Comparison of ENCODE assay signal across 9 cellular contexts in genomic region chr4:121898150-121898549, GRCh38. TPM values are rescaled to one million over a fixed set of nuclear protein-coding genes. Genes with fewer than 3 reads are reported as not detected.
DNase-seq lines count a peak whose midpoint lies in the region; ATAC-seq and TF ChIP-seq lines count a peak whose summit lies in the region.
"Had no signal": no experiment of that assay in that cellular context is flagged by ENCODE, and none has a peak within 500 bp of the region (broad histone marks: within the 10 kb centered on the region; RNA-seq: fewer than 3 reads in every experiment).

No MANE protein-coding gene starts in this region.

- H3K27ac ChIP-seq in neural progenitor cell = no peak overlapping the region

- no peak overlapping the region for H3K27ac Mint-ChIP-seq in activated T-helper 17 cell treated with anti-CD3 and anti-CD28 coated beads, Interleukin-2, amount 50 U/mL, for 72 hours
- no peak overlapping the region for H3K27ac Mint-ChIP-seq in neural progenitor cell
- H3K27ac Mint-ChIP-seq: activated T-helper 2 cell treated with anti-CD3 and anti-CD28 coated beads, Interferon-gamma antibody, Interleukin-2, Interleukin-4, amounts not matched to agents 10 μg/mL and 5 μg/mL and 100 μg/mL, durations not matched to agents 14 hours and 24 hours and 36 hours had no signal

- H3K4me3 Mint-ChIP-seq in activated T-helper 17 cell treated with anti-CD3 and anti-CD28 coated beads, Interleukin-2, amount 50 U/mL, for 72 hours = peak overlapping the region; percentile 7
- no peak overlapping the region for H3K4me3 Mint-ChIP-seq in neural progenitor cell

- no peaks in the 10 kb centered on the region for H3K36me3 ChIP-seq in neural progenitor cell

- no peak for ATAC-seq in activated T-helper 17 cell treated with anti-CD3 and anti-CD28 coated beads, Interleukin-2, amount 50 U/mL, for 72 hours (replicated peaks)

- no peaks in the 10 kb centered on the region for H3F3A ChIP-seq in neural progenitor cell (ENCODE audit: low read depth)

- DNase-seq in SIG-M5 treated with dmso at 0.1 percent for 504 hours (lab: John Stamatoyannopoulos, UW; ENCODE audit: unreplicated experiment) = peak; percentile 25
- no peak for DNase-seq in SIG-M5 (lab: John Stamatoyannopoulos, UW)
- DNase-seq in NCI-H82 treated with DMSO at 0.1 percent for 48 hours (lab: John Stamatoyannopoulos, UW; ENCODE audit: unreplicated experiment) = peak; percentile 40
- DNase-seq in neural progenitor cell (ENCODE audit: low spot score) = peak; percentile 29
- no peak for DNase-seq in EL
- no peak for DNase-seq in GM10266 (ENCODE audit: extremely low spot score)
- DNase-seq in GM10248 (ENCODE audit: extremely low spot score) = no peak

- H3K27me3 Mint-ChIP-seq in activated T-helper 17 cell treated with anti-CD3 and anti-CD28 coated beads, Interleukin-2, amount 50 U/mL, for 72 hours = no peaks in the 10 kb centered on the region
- peaks cover 3% of the 10 kb centered on the region for H3K27me3 Mint-ChIP-seq in neural progenitor cell (ENCODE audit: insufficient read depth, low read depth)

- no peaks in the 10 kb centered on the region for H3K9me3 Mint-ChIP-seq in activated T-helper 17 cell treated with anti-CD3 and anti-CD28 coated beads, Interleukin-2, amount 50 U/mL, for 72 hours
- peaks cover 6% of the 10 kb centered on the region for H3K9me3 Mint-ChIP-seq in neural progenitor cell
- H3K9me3 Mint-ChIP-seq: activated T-helper 2 cell treated with anti-CD3 and anti-CD28 coated beads, Interferon-gamma antibody, Interleukin-2, Interleukin-4, amounts not matched to agents 10 μg/mL and 5 μg/mL and 100 μg/mL, durations not matched to agents 14 hours and 24 hours and 36 hours had no signal

- no peaks in the 10 kb centered on the region for H3K4me1 Mint-ChIP-seq in activated T-helper 17 cell treated with anti-CD3 and anti-CD28 coated beads, Interleukin-2, amount 50 U/mL, for 72 hours
- H3K4me1 Mint-ChIP-seq in neural progenitor cell = no peaks in the 10 kb centered on the region

- CTCF ChIA-PET in GM10248 (lab: Yijun Ruan, JAX) = no interaction called here

- TF ChIP-seq CTCF in neural progenitor cell (IDR thresholded peaks at IDR 0.05) = no peak
- no peak for TF ChIP-seq CTCF in GM10266 (IDR thresholded peaks at IDR 0.05; ENCODE audit: control insufficient read depth, insufficient read depth, low read depth, missing control alignments)
- no peak for TF ChIP-seq CTCF in GM10248 (IDR thresholded peaks at IDR 0.05; ENCODE audit: control extremely low read depth, extremely low read depth, low read depth, missing control alignments)

- no peak overlapping the region for H3K4me3 ChIP-seq in neural progenitor cell

- no peak overlapping the region for H3K4me2 ChIP-seq in neural progenitor cell

- no peak overlapping the region for H3K9ac ChIP-seq in neural progenitor cell

- H3K9me3 ChIP-seq in neural progenitor cell (ENCODE audit: low read depth) = no peaks in the 10 kb centered on the region

- POLR2A ChIA-PET in GM10248 (lab: Yijun Ruan, JAX) = no interaction called here

- no peaks in the 10 kb centered on the region for H4K20me1 ChIP-seq in neural progenitor cell (ENCODE audit: low read depth)

- no peaks in the 10 kb centered on the region for H3K79me2 ChIP-seq in neural progenitor cell (ENCODE audit: low read depth)

- peaks cover 58% of the 10 kb centered on the region for H3K27me3 ChIP-seq in neural progenitor cell

- H2AFZ ChIP-seq in neural progenitor cell (replicated peaks) = no peak overlapping the region

- H3K36me3 Mint-ChIP-seq in activated T-helper 17 cell treated with anti-CD3 and anti-CD28 coated beads, Interleukin-2, amount 50 U/mL, for 72 hours (ENCODE audit: low read depth) = no peaks in the 10 kb centered on the region
- no peaks in the 10 kb centered on the region for H3K36me3 Mint-ChIP-seq in neural progenitor cell

- H3K4me1 ChIP-seq in neural progenitor cell = no peaks in the 10 kb centered on the region

RNA-seq across cellular contexts. Expression of gene BBS7, which starts 27.9 kb away (rescaled TPM):
- 10 to 100 TPM; 12.1 to 17.8 TPM for total RNA-seq in activated T-helper 17 cell treated with anti-CD3 and anti-CD28 coated beads, Interleukin-2, amount 50 U/mL, for 72 hours
- total RNA-seq in neural progenitor cell (ENCODE audit: low replicate concordance) = 26.8 and 39.7 TPM in 2 replicates

RNA-seq across cellular contexts. Expression of gene TRPC3, which starts 53.7 kb away (rescaled TPM):
- under 1 TPM; 0.53 to 0.95 TPM for total RNA-seq in activated T-helper 17 cell treated with anti-CD3 and anti-CD28 coated beads, Interleukin-2, amount 50 U/mL, for 72 hours
- 0.17 TPM in 1 of 2 replicates, not detected in the other for total RNA-seq in neural progenitor cell (ENCODE audit: low replicate concordance)

Comparison
In these comparisons a context has a peak if more than half of its experiments do, and no peak if none do; other contexts are left out.
1. DNase-seq: peak in SIG-M5 treated with dmso at 0.1 percent for 504 hours (single experiment), NCI-H82 treated with DMSO at 0.1 percent for 48 hours (single experiment) and neural progenitor cell (single experiment); none in SIG-M5 (single experiment), EL (single experiment), GM10266 (single experiment) and GM10248 (single experiment).